ENCODE assay signal across 8 cellular contexts in the genomic region with DNA sequence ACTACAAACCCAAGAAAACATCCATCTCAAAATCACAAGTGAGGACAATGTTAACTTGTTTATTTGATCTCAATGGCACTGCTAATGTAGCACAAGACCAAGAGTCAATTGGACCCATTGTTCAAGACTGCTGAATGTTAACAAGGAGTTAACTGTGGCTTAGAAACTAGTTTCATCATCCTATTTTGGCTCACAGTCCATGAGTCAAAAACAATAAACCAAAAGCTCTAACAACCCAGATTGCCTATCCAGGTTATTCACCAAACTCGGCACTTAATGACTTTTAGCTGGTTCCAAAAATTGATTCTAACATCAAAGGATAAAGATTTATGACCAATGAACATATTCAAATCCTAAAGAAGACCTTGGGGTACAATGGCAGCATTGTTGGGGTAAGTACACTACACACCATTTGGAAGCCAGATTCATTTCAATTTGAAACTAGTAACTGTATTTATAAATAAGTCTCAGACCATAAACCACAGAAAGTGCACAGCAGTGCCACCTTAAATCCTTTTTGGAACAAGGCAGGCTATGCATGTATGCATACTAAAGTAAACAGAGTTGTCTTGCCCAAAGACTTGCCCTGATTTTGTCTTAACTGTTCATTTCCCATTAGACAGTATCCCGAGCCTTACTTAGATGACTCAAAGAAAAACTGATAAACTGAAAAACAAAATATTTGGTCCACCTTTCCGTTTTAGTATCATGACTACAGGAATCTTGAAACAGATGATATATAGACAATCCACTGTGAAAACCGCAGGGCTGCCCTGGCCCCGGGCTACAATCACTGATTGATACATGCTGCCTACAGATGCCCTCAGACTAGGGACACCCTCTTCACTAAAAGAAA.
DNase-seq lines count a peak whose midpoint lies in the region; ATAC-seq and TF ChIP-seq lines count a peak whose summit lies in the region.

No MANE protein-coding gene starts in this region.

- H3K36me3 ChIP-seq in ovary (no peaks in the 10 kb centered on the region), gastrocnemius medialis (no peaks in the 10 kb centered on the region), testis (ENCODE audit: low read depth, missing control alignments) (no peaks in the 10 kb centered on the region)

- H3K36me3 Mint-ChIP-seq in Calu3 (ENCODE audit: insufficient read depth, unreplicated experiment): no peaks in the 10 kb centered on the region
- no peaks in the 10 kb centered on the region for H3K36me3 Mint-ChIP-seq in chondrocyte (ENCODE audit: low read depth)

- H3K4me1 Mint-ChIP-seq in Calu3 (ENCODE audit: low read depth, unreplicated experiment) (peaks cover 23% of the 10 kb centered on the region), chondrocyte (ENCODE audit: low read depth) (peaks cover 38% of the 10 kb centered on the region)

- H3K4me3 Mint-ChIP-seq in Calu3 (ENCODE audit: low read depth, unreplicated experiment) (no peak overlapping the region), chondrocyte (ENCODE audit: unreplicated experiment) (no peak overlapping the region)

- no peak overlapping the region for H3K27ac ChIP-seq in ovary
- no peak overlapping the region for H3K27ac ChIP-seq in gastrocnemius medialis
- H3K27ac ChIP-seq in testis: no peak overlapping the region

- TF ChIP-seq POLR2A in ovary (IDR thresholded peaks at IDR 0.05): no peak
- TF ChIP-seq POLR2A in gastrocnemius medialis (IDR thresholded peaks at IDR 0.05): no peak
- no peak for TF ChIP-seq POLR2A in testis (IDR thresholded peaks at IDR 0.05)

- ATAC-seq in GM21423 (IDR thresholded peaks at IDR 0.05; ENCODE audit: unreplicated experiment) (peak; percentile 65), HG03575 (IDR thresholded peaks at IDR 0.05; ENCODE audit: extremely low read depth, insufficient number of reproducible peaks, low FRiP score, unreplicated experiment) (peak; percentile 54), gastrocnemius medialis (no peak)

- H3K4me3 ChIP-seq in ovary (peak overlapping the region; percentile 3), gastrocnemius medialis (no peak overlapping the region), testis (no peak overlapping the region)

- TF ChIP-seq EP300 in ovary (IDR thresholded peaks at IDR 0.05): no peak

- H3K9me3 Mint-ChIP-seq in Calu3 (ENCODE audit: low read depth, unreplicated experiment) (no peaks in the 10 kb centered on the region), chondrocyte (ENCODE audit: low read depth) (no peaks in the 10 kb centered on the region)

- H3K27ac Mint-ChIP-seq in Calu3 (ENCODE audit: unreplicated experiment): peak overlapping the region; percentile 39
- peak overlapping the region; percentile 41 for H3K27ac Mint-ChIP-seq in chondrocyte (ENCODE audit: unreplicated experiment)

- in situ Hi-C loops in gastrocnemius medialis (cut with MboI; ENCODE audit: low sequenced_read_pairs in 4 of 4): no loop called here

- H3K4me1 ChIP-seq in ovary (ENCODE audit: insufficient read depth) (peaks cover 2% of the 10 kb centered on the region), gastrocnemius medialis (peaks cover 0 to 12% of the 10 kb centered on the region in 2 donors), testis (peaks cover 4% of the 10 kb centered on the region)

- intact Hi-C loops in Calu3 (cut with micrococcal nuclease; ENCODE audit: unreplicated experiment): loop anchor here (1.0 to 5.0 kb wide), 2 partner anchors 27 to 37 kb away; no protein-coding TSS in a partner anchor
- intact Hi-C loops in ovary (cut with DNase I): no loop called here
- intact Hi-C loops in gastrocnemius medialis (cut with DNase I; ENCODE audit: low total_unique reads): no loop called here
- intact Hi-C loops in testis (cut with DNase I; ENCODE audit: low total_unique reads): no loop called here

- H3K9me3 ChIP-seq in ovary (no peaks in the 10 kb centered on the region), gastrocnemius medialis (no peaks in the 10 kb centered on the region), testis (no peaks in the 10 kb centered on the region)

- H3K27me3 Mint-ChIP-seq in Calu3 (ENCODE audit: unreplicated experiment) (no peaks in the 10 kb centered on the region), chondrocyte (ENCODE audit: low read depth) (no peaks in the 10 kb centered on the region)

- DNase-seq in Calu3: peak; percentile 3
- DNase-seq in chondrocyte (ENCODE audit: low spot score): no peak
- DNase-seq in ovary: no peak
- DNase-seq in mesenteric fat pad (ENCODE audit: low spot score): no peak
- no peak for DNase-seq in gastrocnemius medialis
- DNase-seq in testis: no peak

- TF ChIP-seq CTCF in Calu3 (IDR thresholded peaks at IDR 0.05; ENCODE audit: unreplicated experiment): no peak
- TF ChIP-seq CTCF in chondrocyte (IDR thresholded peaks at IDR 0.05): peak; percentile 22
- no peak for TF ChIP-seq CTCF in ovary (IDR thresholded peaks at IDR 0.05)
- no peak for TF ChIP-seq CTCF in gastrocnemius medialis (IDR thresholded peaks at IDR 0.05 in 4 of 5, conservative IDR thresholded peaks at IDR 0.05 in 1 of 5)
- no peak for TF ChIP-seq CTCF in testis (IDR thresholded peaks at IDR 0.05)

- no TSS peak for BruUV-seq in Calu3 (replicated peaks; lab: Mats Ljungman, UMichigan)

- CTCF ChIA-PET in Calu3 (lab: Charles Lee): interaction anchor here (1.1 kb wide), 1 partner anchor 10 kb away, joined by 3 read pairs; no protein-coding TSS in a partner anchor

- H3K27me3 ChIP-seq in ovary (no peaks in the 10 kb centered on the region), gastrocnemius medialis (no peaks in the 10 kb centered on the region), testis (no peaks in the 10 kb centered on the region)

- 17 to 28% (median 21%) methylated on average over 5 of the region's 5 CpGs for WGBS in ovary, 3 donors
- 58 to 62% methylated on average over 5 of the region's 5 CpGs for WGBS in testis, 2 donors

Comparison
In these comparisons a context has a peak if more than half of its experiments do, and no peak if none do; other contexts are left out.
1. ATAC-seq: peak in GM21423 (single experiment) and HG03575 (single experiment); none in gastrocnemius medialis (0 of 2).